Comparison of ENCODE assay signal across 10 cellular contexts in genomic region chr3:42518800-42519567, GRCh38. TPM values are rescaled to one million over a fixed set of nuclear protein-coding genes. Genes with fewer than 3 reads are reported as not detected.
DNase-seq lines count a peak whose midpoint lies in the region; ATAC-seq and TF ChIP-seq lines count a peak whose summit lies in the region.
"Had no signal": no experiment of that assay in that cellular context is flagged by ENCODE, and none has a peak within 500 bp of the region (broad histone marks: within the 10 kb centered on the region; RNA-seq: fewer than 3 reads in every experiment).

No MANE protein-coding gene starts in this region.

- no peaks in the 10 kb centered on the region for H3K4me1 ChIP-seq in DOHH2 (ENCODE audit: control insufficient read depth, low read length)

- H3K27ac Mint-ChIP-seq in activated CD4-positive, alpha-beta memory T cell treated with anti-CD3 and anti-CD28 coated beads, Interleukin-2, amount 10 ng/mL, durations not matched to agents 7 days and 5 days, result no peak overlapping the region

- ATAC-seq in HG02610 (IDR thresholded peaks at IDR 0.05; ENCODE audit: unreplicated experiment) (no peak), sciatic nerve (no peak)

- H3K9me3 Mint-ChIP-seq in activated CD4-positive, alpha-beta memory T cell treated with anti-CD3 and anti-CD28 coated beads, Interleukin-2, amount 10 ng/mL, durations not matched to agents 7 days and 5 days, result no peaks in the 10 kb centered on the region

- H3K36me3 ChIP-seq in DOHH2 (ENCODE audit: control insufficient read depth, low read length), result no peaks in the 10 kb centered on the region

- peaks cover 30% of the 10 kb centered on the region for H3K4me1 Mint-ChIP-seq in activated CD4-positive, alpha-beta memory T cell treated with anti-CD3 and anti-CD28 coated beads, Interleukin-2, amount 10 ng/mL, durations not matched to agents 7 days and 5 days

- no peaks in the 10 kb centered on the region for H3K9me2 ChIP-seq in DOHH2 (replicated peaks; ENCODE audit: control insufficient read depth, low read length)

- no peak overlapping the region for H3K27ac ChIP-seq in DOHH2 (ENCODE audit: low read depth, low read length)
- H3K27ac ChIP-seq: GM23248 had no signal

- peak; percentile 49 for TF ChIP-seq CTCF in DOHH2 (IDR thresholded peaks at IDR 0.05; ENCODE audit: low read depth, low read length, poor library complexity, severe bottlenecking)

- intact Hi-C loops in sciatic nerve (cut with DNase I), result no loop called here

- POLR2A ChIA-PET in activated CD4-positive, alpha-beta memory T cell treated with anti-CD3 and anti-CD28 coated beads, Interleukin-2, amount 10 ng/mL, durations not matched to agents 7 days and 5 days (lab: Charles Lee), result no interaction called here

- DNase-seq in Jurkat, Clone E6-1 (ENCODE audit: low read depth, low spot score), result peak; percentile 53
- DNase-seq in activated CD4-positive, alpha-beta memory T cell treated with anti-CD3 and anti-CD28 coated beads, Interleukin-2, amount 10 ng/mL, durations not matched to agents 7 days and 5 days, result peak; percentile 58
- DNase-seq in iPS-NIHi11 (ENCODE audit: low spot score) (peak; percentile 59), NCI-H774 (lab: John Stamatoyannopoulos, UW) (no peak), sciatic nerve (ENCODE audit: low spot score) (no peak), Ammon's horn (ENCODE audit: low spot score) (no peak)
- DNase-seq: GM23248 had no signal

- H4K20me1 ChIP-seq in DOHH2 (ENCODE audit: control insufficient read depth, insufficient read depth, low read depth, low read length), result no peaks in the 10 kb centered on the region

- H3K27me3 Mint-ChIP-seq in activated CD4-positive, alpha-beta memory T cell treated with anti-CD3 and anti-CD28 coated beads, Interleukin-2, amount 10 ng/mL, durations not matched to agents 7 days and 5 days, result no peaks in the 10 kb centered on the region

- no peaks in the 10 kb centered on the region for H3K79me2 ChIP-seq in DOHH2 (ENCODE audit: control insufficient read depth, low read length)

- peaks cover 4% of the 10 kb centered on the region for H3K36me3 Mint-ChIP-seq in activated CD4-positive, alpha-beta memory T cell treated with anti-CD3 and anti-CD28 coated beads, Interleukin-2, amount 10 ng/mL, durations not matched to agents 7 days and 5 days (ENCODE audit: low read depth)

- H3K27me3 ChIP-seq in DOHH2 (ENCODE audit: control insufficient read depth, low read length), result no peaks in the 10 kb centered on the region

- H3K4me3 ChIP-seq in DOHH2 (ENCODE audit: low read length), result no peak overlapping the region
- no peak overlapping the region for H3K4me3 ChIP-seq in Jurkat, Clone E6-1 (ENCODE audit: low read length)
- H3K4me3 ChIP-seq: GM23248 had no signal

- H3K9me3 ChIP-seq in DOHH2 (ENCODE audit: control insufficient read depth, insufficient read depth, low read length), result no peaks in the 10 kb centered on the region

- H3K4me3 Mint-ChIP-seq in activated CD4-positive, alpha-beta memory T cell treated with anti-CD3 and anti-CD28 coated beads, Interleukin-2, amount 10 ng/mL, durations not matched to agents 7 days and 5 days, result no peak overlapping the region

- CTCF ChIA-PET in activated CD4-positive, alpha-beta memory T cell treated with anti-CD3 and anti-CD28 coated beads, Interleukin-2, amount 10 ng/mL, durations not matched to agents 7 days and 5 days (lab: Charles Lee), result interaction anchor here (0.8 to 1.5 kb wide), 5 partner anchors 17 to 228 kb away, joined by 3 to 5 read pairs (median 3); no protein-coding TSS in a partner anchor

- no peaks in the 10 kb centered on the region for H3F3A ChIP-seq in DOHH2 (ENCODE audit: control insufficient read depth, insufficient read depth)

- no peak overlapping the region for H3K4me2 ChIP-seq in DOHH2 (ENCODE audit: low read length)

RNA-seq across cellular contexts. Expression of gene VIPR1, which starts 16.5 kb away (rescaled TPM):
- 1.6 TPM for polyA plus RNA-seq in Jurkat, Clone E6-1 (2012; ENCODE audit: insufficient read depth, insufficient read length)
- total RNA-seq in activated CD4-positive, alpha-beta memory T cell treated with anti-CD3 and anti-CD28 coated beads, Interleukin-2, amount 10 ng/mL, durations not matched to agents 7 days and 5 days, result 1 to 10 TPM; 7.5 to 9.6 TPM
- total RNA-seq in sciatic nerve, result 5.8 TPM
- total RNA-seq: GM23248, HT1080 had no signal
- polyA plus RNA-seq: GM23248 had no signal

Comparison
In these comparisons a context has a peak if more than half of its experiments do, and no peak if none do; other contexts are left out.
1. DNase-seq: peak in Jurkat, Clone E6-1 (single experiment), activated CD4-positive, alpha-beta memory T cell treated with anti-CD3 and anti-CD28 coated beads, Interleukin-2, amount 10 ng/mL, durations not matched to agents 7 days and 5 days (single experiment) and iPS-NIHi11 (single experiment); none in NCI-H774 (single experiment), sciatic nerve (single experiment) and Ammon's horn (single experiment).